13 cellular contexts compared by ENCODE assay signal in the genomic region with DNA sequence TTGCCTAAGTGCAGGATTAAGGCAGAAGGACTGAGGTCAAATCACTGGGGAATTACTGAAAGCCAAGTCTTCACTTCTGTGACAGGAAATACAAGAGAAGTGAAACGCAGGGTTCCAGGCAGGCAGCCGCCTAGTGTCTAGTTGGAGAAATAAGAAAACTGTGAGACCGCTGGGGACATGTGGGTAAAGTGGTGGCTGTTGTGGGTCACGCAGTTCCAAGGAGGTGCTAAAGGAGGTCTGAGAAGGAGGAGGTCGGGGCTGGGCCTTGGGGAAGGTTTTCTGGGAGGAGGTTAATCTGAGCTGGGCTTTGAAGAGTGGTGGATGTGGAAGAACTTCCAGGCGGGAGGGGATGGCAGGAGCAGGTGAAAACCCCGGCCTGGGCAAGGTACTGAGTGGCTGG. TPM values are rescaled to one million over a fixed set of nuclear protein-coding genes. Genes with fewer than 3 reads are reported as not detected.
DNase-seq lines count a peak whose midpoint lies in the region; ATAC-seq and TF ChIP-seq lines count a peak whose summit lies in the region.
"Had no signal": no experiment of that assay in that cellular context is flagged by ENCODE, and none has a peak within 500 bp of the region (broad histone marks: within the 10 kb centered on the region; RNA-seq: fewer than 3 reads in every experiment).

No MANE protein-coding gene starts in this region.

- H3K36me3 Mint-ChIP-seq in CD4-positive, alpha-beta T cell (ENCODE audit: low read depth): peaks cover 93% of the 10 kb centered on the region

- H3K4me1 Mint-ChIP-seq in CD4-positive, alpha-beta T cell (ENCODE audit: low read depth): no peaks in the 10 kb centered on the region

- peak overlapping the region in 8 of 10 experiments; percentile 16 to 61 (median 45); a peak in 15 of 20 replicates for H3K4me3 ChIP-seq in BLaER1 treated with 17β-estradiol and CSF1 and Interleukin-3, amounts not matched to agents 10 nM and 100 nM
- peak overlapping the region; percentile 29 for H3K4me3 ChIP-seq in GM12875 (ENCODE audit: low read depth, low read length)
- H3K4me3 ChIP-seq: HAP-1 had no signal

- peak overlapping the region; percentile 82 to 98 (median 93) for H3K4me2 ChIP-seq in BLaER1 treated with 17β-estradiol and CSF1 and Interleukin-3, amounts not matched to agents 10 nM and 100 nM

- POLR2A ChIA-PET in CD4-positive, alpha-beta T cell (lab: Charles Lee): no interaction called here

- no peaks in the 10 kb centered on the region for H3K9me3 Mint-ChIP-seq in CD4-positive, alpha-beta T cell
- H3K9me3 Mint-ChIP-seq: type B pancreatic cell had no signal

- CTCF ChIA-PET in CD4-positive, alpha-beta T cell (lab: Charles Lee): no interaction called here

- peak overlapping the region; percentile 84 to 95 (median 92) for H3K27ac ChIP-seq in BLaER1 treated with 17β-estradiol and CSF1 and Interleukin-3, amounts not matched to agents 10 nM and 100 nM
- H3K27ac ChIP-seq in CD4-positive, alpha-beta T cell (ENCODE audit: low read depth, low read length): no peak overlapping the region

- H3K27ac Mint-ChIP-seq in CD4-positive, alpha-beta T cell: no peak overlapping the region
- H3K27ac Mint-ChIP-seq: type B pancreatic cell had no signal

- H4K20me1 ChIP-seq in BLaER1 treated with 17β-estradiol and CSF1 and Interleukin-3, amounts not matched to agents 10 nM and 100 nM: peaks cover 0 to 36% (median 15%) of the 10 kb centered on the region in 11 experiments; a peak in 9 of 22 replicates

- DNase-seq in NAMALWA (ENCODE audit: low spot score) (peak; percentile 82), germinal center (ENCODE audit: low spot score) (peak; percentile 70), NCI-H1436 treated with DMSO at 0.1 percent for 48 hours (lab: John Stamatoyannopoulos, UW) (no peak), SK-N-DZ (ENCODE audit: low spot score) (no peak)
- DNase-seq in CD4-positive, alpha-beta T cell: no peak
- DNase-seq: activated CD8-positive, alpha-beta memory T cell treated with anti-CD3 and anti-CD28 coated beads for 24 hours; kidney; NCI-H187 had no signal

- H3K36me3 ChIP-seq in BLaER1 treated with 17β-estradiol and CSF1 and Interleukin-3, amounts not matched to agents 10 nM and 100 nM: peaks cover 48 to 95% (median 92%) of the 10 kb centered on the region in 11 experiments

- no peaks in the 10 kb centered on the region for H3K27me3 Mint-ChIP-seq in CD4-positive, alpha-beta T cell
- H3K27me3 Mint-ChIP-seq: type B pancreatic cell had no signal

- intact Hi-C loops in CD4-positive, alpha-beta T cell (cut with DNase I, micrococcal nuclease): no loop called here

- H3K4me1 ChIP-seq in BLaER1 treated with 17β-estradiol and CSF1 and Interleukin-3, amounts not matched to agents 10 nM and 100 nM: peaks cover 28 to 73% (median 66%) of the 10 kb centered on the region in 10 experiments
- H3K4me1 ChIP-seq: HAP-1 had no signal

- ATAC-seq in HG02884 (IDR thresholded peaks at IDR 0.05; ENCODE audit: unreplicated experiment): no peak
- ATAC-seq in CD4-positive, alpha-beta T cell (ENCODE audit: poor library complexity): no peak

- peak overlapping the region; percentile 73 to 85 (median 81) for H3K9ac ChIP-seq in BLaER1 treated with 17β-estradiol and CSF1 and Interleukin-3, amounts not matched to agents 10 nM and 100 nM

- peak; percentile 51; the same call in 1 of the 2 replicates for TF ChIP-seq CTCF in GM12875 (IDR thresholded peaks at IDR 0.05; ENCODE audit: borderline replicate concordance, insufficient read depth, low read depth, low read length)
- no peak for TF ChIP-seq CTCF in CD4-positive, alpha-beta T cell (IDR thresholded peaks at IDR 0.05)

- H3K27me3 ChIP-seq in BLaER1 treated with 17β-estradiol and CSF1 and Interleukin-3, amounts not matched to agents 10 nM and 100 nM: no peaks in the 10 kb centered on the region
- no peaks in the 10 kb centered on the region for H3K27me3 ChIP-seq in CD4-positive, alpha-beta T cell (ENCODE audit: control insufficient read depth, insufficient read depth, low read length)

- no peak overlapping the region for H3K4me3 Mint-ChIP-seq in CD4-positive, alpha-beta T cell
- H3K4me3 Mint-ChIP-seq: type B pancreatic cell had no signal

- H3K9me3 ChIP-seq in BLaER1 treated with 17β-estradiol and CSF1 and Interleukin-3, amounts not matched to agents 10 nM and 100 nM (replicated peaks in 1 of 11): no peaks in the 10 kb centered on the region
- H3K9me3 ChIP-seq in CD4-positive, alpha-beta T cell (ENCODE audit: control insufficient read depth, low read length): no peaks in the 10 kb centered on the region
- H3K9me3 ChIP-seq: HAP-1 had no signal

RNA-seq across cellular contexts. Expression of a gene that starts 11.2 kb away (rescaled TPM):
- 10 to 100 TPM; 21.6 to 22.6 TPM for total RNA-seq in CD4-positive, alpha-beta T cell
- 121 and 151 TPM in 2 replicates for polyA plus RNA-seq in SK-N-DZ (2014; cell fraction: cytosol; rRNA removed)
- 167 and 220 TPM in 2 replicates for polyA plus RNA-seq in SK-N-DZ (2014; cell fraction: nucleus; rRNA removed)

RNA-seq across cellular contexts. Expression of a gene that starts 30.2 kb away (rescaled TPM):
- total RNA-seq in CD4-positive, alpha-beta T cell: 1 to 10 TPM; 1.1 to 1.5 TPM
- 2.6 and 2.8 TPM in 2 replicates for polyA plus RNA-seq in SK-N-DZ (2014; cell fraction: cytosol; rRNA removed)
- 1.1 and 1.5 TPM in 2 replicates for polyA plus RNA-seq in SK-N-DZ (2014; cell fraction: nucleus; rRNA removed)

Comparison
In these comparisons a context has a peak if more than half of its experiments do, and no peak if none do; other contexts are left out.
1. DNase-seq: peak in NAMALWA (single experiment) and germinal center (single experiment); none in NCI-H1436 treated with DMSO at 0.1 percent for 48 hours (single experiment), CD4-positive, alpha-beta T cell (0 of 10) and SK-N-DZ (single experiment).